12 cellular contexts compared by ENCODE assay signal in genomic region chr15:76345269-76345879, GRCh38. TPM values are rescaled to one million over a fixed set of nuclear protein-coding genes. Genes with fewer than 3 reads are reported as not detected.
DNase-seq lines count a peak whose midpoint lies in the region; ATAC-seq and TF ChIP-seq lines count a peak whose summit lies in the region.
"Had no signal": no experiment of that assay in that cellular context is flagged by ENCODE, and none has a peak within 500 bp of the region (broad histone marks: within the 10 kb centered on the region; RNA-seq: fewer than 3 reads in every experiment).

No MANE protein-coding gene starts in this region.

- dilution Hi-C loops in IMR-90 (cut with HindIII; ENCODE audit: low sequenced_read_pairs, unreplicated experiment): no loop called here

- H2BK5ac ChIP-seq in IMR-90 (ENCODE audit: low read depth, low read length, poor library complexity, severe bottlenecking): no peak overlapping the region

- H3K4me3 Mint-ChIP-seq in dendritic cell treated with granulocyte-macrophage colony-stimulating factor and Interleukin-4, amounts not matched to agents 40 ng/mL and 50 ng/mL, for 4 days: peak overlapping the region; percentile 79
- peak overlapping the region; percentile 56 for H3K4me3 Mint-ChIP-seq in nephron progenitor cell

- H2BK15ac ChIP-seq in IMR-90 (ENCODE audit: low read depth, low read length): no peak overlapping the region

- POLR2A ChIA-PET in IMR-90 (lab: Charles Lee; ENCODE audit: unreplicated experiment): no interaction called here

- H4K8ac ChIP-seq in IMR-90 (ENCODE audit: low read depth in 2 of 2, low read length in 2 of 2): no peak overlapping the region

- H3K18ac ChIP-seq in IMR-90 (ENCODE audit: low read depth, low read length): no peak overlapping the region

- in situ Hi-C loops in IMR-90 (cut with MboI; ENCODE audit: low sequenced_read_pairs): no loop called here

- no peak overlapping the region for H3K4ac ChIP-seq in IMR-90 (ENCODE audit: low read depth, low read length)

- H3K36me3 ChIP-seq in IMR-90 (ENCODE audit: control insufficient read depth, insufficient read depth, low read length): peaks cover 16% of the 10 kb centered on the region

- no peak for TF ChIP-seq CTCF in GM12865 (IDR thresholded peaks at IDR 0.05; ENCODE audit: insufficient read depth, low read depth, low read length, missing control alignments)
- no peak for TF ChIP-seq CTCF in IMR-90 (conservative IDR thresholded peaks at IDR 0.05; ENCODE audit: low read depth, low read length)
- no peak for TF ChIP-seq CTCF in nephron progenitor cell (IDR thresholded peaks at IDR 0.05)

- peak overlapping the region; percentile 68 for H3K27ac Mint-ChIP-seq in dendritic cell treated with granulocyte-macrophage colony-stimulating factor and Interleukin-4, amounts not matched to agents 40 ng/mL and 50 ng/mL, for 4 days
- no peak overlapping the region for H3K27ac Mint-ChIP-seq in nephron progenitor cell

- peak overlapping the region; percentile 57; the same call in 1 of the 2 replicates for H3K4me3 ChIP-seq in GM12865 (ENCODE audit: low read depth, low read length)
- H3K4me3 ChIP-seq in IMR-90 (ENCODE audit: insufficient read depth, low read depth, low read length): no peak overlapping the region

- no peak overlapping the region for H2BK120ac ChIP-seq in IMR-90 (ENCODE audit: low read depth, low read length)

- H3K9me1 ChIP-seq in IMR-90 (ENCODE audit: insufficient read depth, low read length): no peaks in the 10 kb centered on the region; the same call in 1 of the 2 replicates

- CTCF ChIA-PET in IMR-90 (lab: Yijun Ruan, JAX): interaction anchor here (0.6 kb wide), 1 partner anchor 453 kb away, joined by 4 read pairs; no protein-coding TSS in a partner anchor

- DNase-seq in GM12865 (ENCODE audit: low read depth) (no peak), IMR-90 (no peak), nephron progenitor cell (no peak), DMS153 treated with DMSO at 0.1 percent for 48 hours (lab: John Stamatoyannopoulos, UW; ENCODE audit: unreplicated experiment) (no peak), iPS-NIHi11 (ENCODE audit: low spot score) (no peak)
- DNase-seq: activated gamma-delta T cell treated with Interleukin-2 at 50 U/mL for 16 hours, Kasumi-1, NCI-H82, right cardiac atrium had no signal

- 73% methylated on average over 2 of the region's 9 CpGs; no CpG with 5 or more reads in 1 of the 2 experiments for WGBS in IMR-90 (ENCODE audit: extremely low coverage in 2 of 2, insufficient read length in 1 of 2), 2 experiments

- H2AK5ac ChIP-seq in IMR-90 (ENCODE audit: low read depth, low read length): peak overlapping the region; percentile 51; the same call in 1 of the 2 replicates

- peaks cover 6% of the 10 kb centered on the region; the same call in 1 of the 2 replicates for H4K20me1 ChIP-seq in IMR-90 (ENCODE audit: insufficient read depth, low read length)

- no peak overlapping the region for H4K91ac ChIP-seq in IMR-90 (ENCODE audit: insufficient read depth, low read depth, low read length)

- H3K36me3 Mint-ChIP-seq in dendritic cell treated with granulocyte-macrophage colony-stimulating factor and Interleukin-4, amounts not matched to agents 40 ng/mL and 50 ng/mL, for 4 days (ENCODE audit: low read depth): peaks cover 10% of the 10 kb centered on the region
- no peaks in the 10 kb centered on the region for H3K36me3 Mint-ChIP-seq in nephron progenitor cell (ENCODE audit: low read depth)

- H4K5ac ChIP-seq in IMR-90 (ENCODE audit: low read depth, low read length): no peak overlapping the region

- ATAC-seq in IMR-90 (ENCODE audit: low read depth): no peak
- ATAC-seq in GM18520 (IDR thresholded peaks at IDR 0.05; ENCODE audit: unreplicated experiment): no peak
- ATAC-seq in GM21526 (IDR thresholded peaks at IDR 0.05; ENCODE audit: low FRiP score, unreplicated experiment): no peak

- peak overlapping the region; percentile 78 for H2AFZ ChIP-seq in IMR-90 (replicated peaks; ENCODE audit: low read length, poor library complexity)

- no peak for TF ChIP-seq POLR2A in IMR-90 (IDR thresholded peaks at IDR 0.05; ENCODE audit: low read depth, low read length)

- H3K4me1 ChIP-seq in IMR-90 (ENCODE audit: control insufficient read depth, insufficient read depth, low read length): peaks cover 4% of the 10 kb centered on the region

- intact Hi-C loops in IMR-90 (cut with micrococcal nuclease): loop anchor here (5.0 to 10.0 kb wide), 2 partner anchors 229 to 522 kb away; no protein-coding TSS in a partner anchor
- intact Hi-C loops in dendritic cell treated with granulocyte-macrophage colony-stimulating factor and Interleukin-4, amounts not matched to agents 40 ng/mL and 50 ng/mL, for 4 days (cut with micrococcal nuclease): loop anchor here (5.0 kb wide), 1 partner anchor 33 kb away; the partner anchor contains the start of gene ETFA

- H3K4me2 ChIP-seq in IMR-90 (ENCODE audit: low read depth, low read length): no peak overlapping the region; the same call in 1 of the 2 replicates

- 0 out of 4 replicates have a peak, but pooled peaks cover 0 to 2% of the 10 kb centered on the region in 2 experiments for H3K79me1 ChIP-seq in IMR-90 (ENCODE audit: low read depth in 1 of 2, low read length in 2 of 2)

- no peak overlapping the region for H2AK9ac ChIP-seq in IMR-90 (replicated peaks; ENCODE audit: low read depth, low read length, poor library complexity)

- H3K4me1 Mint-ChIP-seq in dendritic cell treated with granulocyte-macrophage colony-stimulating factor and Interleukin-4, amounts not matched to agents 40 ng/mL and 50 ng/mL, for 4 days (ENCODE audit: low read depth): peaks cover 40% of the 10 kb centered on the region
- peaks cover 35% of the 10 kb centered on the region for H3K4me1 Mint-ChIP-seq in nephron progenitor cell

- H3K9me3 Mint-ChIP-seq in dendritic cell treated with granulocyte-macrophage colony-stimulating factor and Interleukin-4, amounts not matched to agents 40 ng/mL and 50 ng/mL, for 4 days: no peaks in the 10 kb centered on the region
- H3K9me3 Mint-ChIP-seq in nephron progenitor cell: no peaks in the 10 kb centered on the region

- no peak overlapping the region; the same call in 1 of the 2 replicates for H3K14ac ChIP-seq in IMR-90 (replicated peaks; ENCODE audit: low read depth, low read length)

- H3K27me3 Mint-ChIP-seq in dendritic cell treated with granulocyte-macrophage colony-stimulating factor and Interleukin-4, amounts not matched to agents 40 ng/mL and 50 ng/mL, for 4 days: peaks cover 80% of the 10 kb centered on the region
- peaks cover 97% of the 10 kb centered on the region for H3K27me3 Mint-ChIP-seq in nephron progenitor cell (ENCODE audit: low read depth, poor library complexity)

- no peak overlapping the region for H2BK20ac ChIP-seq in IMR-90 (ENCODE audit: low read depth, low read length)

- H3K27ac ChIP-seq in IMR-90 (ENCODE audit: insufficient read depth, low read length): no peak overlapping the region

- H3K27me3 ChIP-seq in IMR-90 (ENCODE audit: control insufficient read depth, insufficient read depth, low read length): peaks cover 20% of the 10 kb centered on the region

- H3K9me3 ChIP-seq in IMR-90 (ENCODE audit: control insufficient read depth, insufficient read depth, low read length): peaks cover 4% of the 10 kb centered on the region; the same call in 1 of the 2 replicates

- no peak overlapping the region for H3K9ac ChIP-seq in IMR-90 (ENCODE audit: low read depth, low read length)

- H3K56ac ChIP-seq in IMR-90 (ENCODE audit: extremely low read depth, insufficient read depth, low read length): no peak overlapping the region

- no TSS peak for BruUV-seq in IMR-90 (replicated peaks; lab: Mats Ljungman, UMichigan)

- no peak for TF ChIP-seq RAD21 in IMR-90 (IDR thresholded peaks at IDR 0.05; ENCODE audit: low read length)

- H3K23ac ChIP-seq in IMR-90 (ENCODE audit: low read depth, low read length): 0 out of 2 replicates have a peak overlapping the region, but pooled peaks have one; percentile 16

TF ChIP-seq in IMR-90, 13 proteins besides CTCF, POLR2A, EP300 and RAD21:
- TF ChIP-seq SMC3 (IDR thresholded peaks at IDR 0.05; ENCODE audit: low read depth, low read length): no peak
- TF ChIP-seq NFE2L2 (IDR thresholded peaks at IDR 0.05; ENCODE audit: low read depth, low read length): no peak
- no peak for TF ChIP-seq ELK1 (IDR thresholded peaks at IDR 0.05; ENCODE audit: borderline replicate concordance, low read depth, low read length)
- no peak for TF ChIP-seq FOS (IDR thresholded peaks at IDR 0.05; ENCODE audit: low read depth, low read length)
- TF ChIP-seq RFX5 (IDR thresholded peaks at IDR 0.05; ENCODE audit: low read depth, low read length): no peak
- TF ChIP-seq MXI1 (IDR thresholded peaks at IDR 0.05; ENCODE audit: borderline replicate concordance, low read depth, low read length): no peak
- TF ChIP-seq RCOR1 (IDR thresholded peaks at IDR 0.05; ENCODE audit: insufficient replicate concordance, low read length): no peak
- no peak for TF ChIP-seq MAZ (IDR thresholded peaks at IDR 0.05; ENCODE audit: borderline replicate concordance, low read depth, low read length)
- TF ChIP-seq MAFK (IDR thresholded peaks at IDR 0.05; ENCODE audit: low read depth, low read length): no peak
- TF ChIP-seq CHD1 (IDR thresholded peaks at IDR 0.05; ENCODE audit: low read depth, low read length): no peak

RNA-seq across cellular contexts. Expression of gene ISL2, which starts 8.8 kb away (rescaled TPM):
- total RNA-seq in IMR-90 (2012; rRNA removed): 1.1 and 1.3 TPM in 2 replicates
- polyA plus RNA-seq in IMR-90 (2012; rRNA removed): 2.5 and 3.6 TPM in 2 replicates
- polyA plus RNA-seq in IMR-90 (2012; cell fraction: cytosol; rRNA removed): 2.0 and 3.7 TPM in 2 replicates
- polyA plus RNA-seq in IMR-90 (2012; cell fraction: nucleus; rRNA removed; ENCODE audit: low replicate concordance): 17.3 and 24.8 TPM in 2 replicates
- total RNA-seq: right cardiac atrium had no signal

RNA-seq across cellular contexts. Expression of gene ETFA, which starts 34.1 kb away (rescaled TPM):
- 159 and 172 TPM in 2 replicates for total RNA-seq in IMR-90 (2012; rRNA removed)
- polyA plus RNA-seq in IMR-90 (2012; rRNA removed): 115 and 116 TPM in 2 replicates
- polyA plus RNA-seq in IMR-90 (2012; cell fraction: cytosol; rRNA removed): 45.8 and 62.6 TPM in 2 replicates
- 22.3 and 88.0 TPM in 2 replicates for polyA plus RNA-seq in IMR-90 (2012; cell fraction: nucleus; rRNA removed; ENCODE audit: low replicate concordance)
